15 cellular contexts compared by ENCODE assay signal in genomic region chr17:10021239-10021638, GRCh38.
A peak's percentile ranks its signal among the peaks of the same experiment; 100 is the strongest.
DNase-seq lines count a peak whose midpoint lies in the region; ATAC-seq, FAIRE-seq and TF ChIP-seq lines count a peak whose summit lies in the region.
"Had no signal": no experiment of that assay in that cellular context is flagged by ENCODE, and none has a peak within 500 bp of the region (broad histone marks: within the 10 kb centered on the region; RNA-seq: fewer than 3 reads in every experiment).

No MANE protein-coding gene starts in this region.

- CTCF ChIA-PET in A549 (lab: Yijun Ruan, JAX), result interaction anchor here (0.5 to 1.0 kb wide), 3 partner anchors 59 to 467 kb away, joined by 3 read pairs; no protein-coding TSS in a partner anchor

- peak overlapping the region; percentile 14; the same call in 1 of the 3 replicates for H3K4me2 ChIP-seq in A549
- H3K4me2 ChIP-seq: PC-9 had no signal

- H3K4me1 Mint-ChIP-seq in natural killer cell, result peaks cover 29 to 44% of the 10 kb centered on the region in 2 donors

- H3K9me3 Mint-ChIP-seq in natural killer cell, result no peaks in the 10 kb centered on the region
- H3K9me3 Mint-ChIP-seq: T-helper 2 cell treated with Interferon-gamma antibody and Interleukin-4, amounts not matched to agents 5 μg/mL and 100 μg/mL, for 36 hours; type B pancreatic cell had no signal

- H3K27me3 Mint-ChIP-seq in natural killer cell (ENCODE audit: low read depth in 2 of 2), result no peaks in the 10 kb centered on the region

- no peak for TF ChIP-seq RAD21 in A549 (conservative IDR thresholded peaks at IDR 0.05 in 1 of 2, IDR thresholded peaks at IDR 0.05 in 1 of 2)

- no peaks in the 10 kb centered on the region for H3K27me3 ChIP-seq in uterus

- no peaks in the 10 kb centered on the region for H3K4me1 ChIP-seq in A549
- no peaks in the 10 kb centered on the region for H3K4me1 ChIP-seq in uterus

- intact Hi-C loops in natural killer cell (cut with micrococcal nuclease), result no loop called here
- intact Hi-C loops in uterus (cut with DNase I; ENCODE audit: low total_unique reads), result no loop called here

- TF ChIP-seq CTCF in A549 (IDR thresholded peaks at IDR 0.05) (no peak), fibroblast of villous mesenchyme (IDR thresholded peaks at IDR 0.05; ENCODE audit: insufficient read depth, low read depth, low read length) (no peak), natural killer cell (IDR thresholded peaks at IDR 0.05) (no peak), uterus (IDR thresholded peaks at IDR 0.05) (no peak)

- H3K4me3 ChIP-seq in A549 (no peak overlapping the region), fibroblast of villous mesenchyme (ENCODE audit: low read depth, low read length) (no peak overlapping the region), uterus (no peak overlapping the region)
- H3K4me3 ChIP-seq: GM12878, PC-9 had no signal

- H3K36me3 ChIP-seq in uterus, result no peaks in the 10 kb centered on the region

- DNase-seq in A549 (ENCODE audit: low read depth in 1 of 2, low spot score in 1 of 2), result no peak
- DNase-seq in NOMO-1 treated with DMSO at 0.1 percent for 48 hours (lab: John Stamatoyannopoulos, UW; ENCODE audit: unreplicated experiment), result peak; percentile 91
- DNase-seq in fibroblast of villous mesenchyme (ENCODE audit: low read depth), result peak; percentile 85
- DNase-seq in natural killer cell, result peak; percentile 47
- no peak for DNase-seq in activated effector memory CD4-positive, alpha-beta T cell treated with anti-CD3 and anti-CD28 coated beads, Interleukin-2, amount 50 U/mL, for 16 hours
- no peak for DNase-seq in uterus
- no peak for DNase-seq in NCI-H446 (lab: John Stamatoyannopoulos, UW)
- DNase-seq in activated CD4-positive, CD25-positive, alpha-beta regulatory T cell treated with anti-CD3 and anti-CD28 coated beads, Interleukin-2, amount 50 U/mL, for 72 hours, result no peak
- DNase-seq: hippocampal formation, NCI-H2029 treated with DMSO at 0.1 percent for 48 hours, PC-9 had no signal

- no peak for TF ChIP-seq EP300 in A549 (IDR thresholded peaks at IDR 0.05)

- no peaks in the 10 kb centered on the region for H3K9me3 ChIP-seq in A549
- H3K9me3 ChIP-seq in uterus, result no peaks in the 10 kb centered on the region

- POLR2A ChIA-PET in A549 (lab: Yijun Ruan, JAX), result no interaction called here

- peak overlapping the region; percentile 35 for H3K4me3 Mint-ChIP-seq in natural killer cell
- H3K4me3 Mint-ChIP-seq: T-helper 2 cell treated with Interferon-gamma antibody and Interleukin-4, amounts not matched to agents 5 μg/mL and 100 μg/mL, for 36 hours; type B pancreatic cell had no signal

- TF ChIP-seq POLR2A in A549 (IDR thresholded peaks at IDR 0.05; ENCODE audit: low read length), result no peak
- no peak for TF ChIP-seq POLR2A in uterus (IDR thresholded peaks at IDR 0.05)

- H3K27ac Mint-ChIP-seq in natural killer cell, result peak overlapping the region in 1 of 2 donors; percentile 78
- H3K27ac Mint-ChIP-seq: T-helper 2 cell treated with Interferon-gamma antibody and Interleukin-4, amounts not matched to agents 5 μg/mL and 100 μg/mL, for 36 hours; type B pancreatic cell had no signal

- no peak for FAIRE-seq in A549 (lab: Jason Lieb, UNC)
- FAIRE-seq: GM12878 had no signal

- no peaks in the 10 kb centered on the region for H3K36me3 Mint-ChIP-seq in natural killer cell
- H3K36me3 Mint-ChIP-seq: type B pancreatic cell had no signal

- 19% methylated on average over 12 of the region's 12 CpGs for WGBS in A549 (ENCODE audit: missing lambda C conversion rate)

- H3K27ac ChIP-seq in A549, result no peak overlapping the region
- H3K27ac ChIP-seq in uterus, result no peak overlapping the region
- H3K27ac ChIP-seq: PC-9 had no signal

- peak in 1 of 2 experiments; percentile 34; a peak in 1 of 6 replicates for ATAC-seq in A549
- ATAC-seq in natural killer cell, result peak; percentile 84 to 97 (median 92)
- ATAC-seq: GM12878, HCT116 had no signal

TF ChIP-seq in A549, 52 proteins besides CTCF, POLR2A, EP300 and RAD21:
- TF ChIP-seq SMC3 (IDR thresholded peaks at IDR 0.05) (no peak), SREBF2 (IDR thresholded peaks at IDR 0.05) (no peak), ATOH8 (CRISPR knock-in tag; IDR thresholded peaks at IDR 0.05; ENCODE audit: low read depth) (no peak), HOXA7 (CRISPR knock-in tag; IDR thresholded peaks at IDR 0.05) (no peak), KDM1A (IDR thresholded peaks at IDR 0.05; ENCODE audit: low read depth) (no peak), NR3C1 (IDR thresholded peaks at IDR 0.05) (no peak), FOSL2 (IDR thresholded peaks at IDR 0.05) (no peak), FOSL2 (CRISPR knock-in tag; IDR thresholded peaks at IDR 0.05) (no peak), CHD2 (IDR thresholded peaks at IDR 0.05; ENCODE audit: low read length, partially characterized antibody) (no peak)

Comparison
In these comparisons a context has a peak if more than half of its experiments do, and no peak if none do; other contexts are left out.
1. DNase-seq: peak in NOMO-1 treated with DMSO at 0.1 percent for 48 hours (single experiment), fibroblast of villous mesenchyme (single experiment) and natural killer cell (single experiment); none in A549 (0 of 2), activated effector memory CD4-positive, alpha-beta T cell treated with anti-CD3 and anti-CD28 coated beads, Interleukin-2, amount 50 U/mL, for 16 hours (single experiment), uterus (0 of 2), NCI-H446 (0 of 2) and activated CD4-positive, CD25-positive, alpha-beta regulatory T cell treated with anti-CD3 and anti-CD28 coated beads, Interleukin-2, amount 50 U/mL, for 72 hours (single experiment).